Comparison of ENCODE assay signal across 28 cellular contexts in genomic region chr2:144668493-144669110, GRCh38.
"Had no signal": no experiment of that assay in that cellular context is flagged by ENCODE, and none has a peak within 500 bp of the region (broad histone marks: within the 10 kb centered on the region; RNA-seq: fewer than 3 reads in every experiment).

No MANE protein-coding gene starts in this region.

- ATAC-seq: activated CD8-positive, alpha-beta memory T cell treated with anti-CD3 and anti-CD28 coated beads, Interleukin-2, amount 10 ng/mL, durations not matched to agents 7 days and 5 days; activated naive CD4-positive, alpha-beta T cell treated with anti-CD3 and anti-CD28 coated beads, Interleukin-2, amount 50 U/mL, for 72 hours; SK-N-SH treated with all-trans-retinoic acid at 6 μM for 48 hours; WTC11 had no signal

- H3K36me3 ChIP-seq: MG63, SJSA1 had no signal

- DNase-seq: activated CD4-positive, alpha-beta T cell treated with anti-CD3 and anti-CD28 coated beads for 48 hours; activated CD4-positive, alpha-beta T cell treated with anti-CD3 and anti-CD28 coated beads, Interleukin-2, amount 50 U/mL, for 4 hours; activated CD4-positive, CD25-positive, alpha-beta regulatory T cell treated with anti-CD3 and anti-CD28 coated beads, Interleukin-2, amount 50 U/mL, for 72 hours; activated CD8-positive, alpha-beta memory T cell treated with anti-CD3 and anti-CD28 coated beads, Interleukin-2, amount 10 ng/mL, durations not matched to agents 7 days and 5 days; activated effector memory CD4-positive, alpha-beta T cell treated with Interleukin-2 at 50 U/mL for 16 hours; activated naive CD4-positive, alpha-beta T cell treated with Interleukin-2 at 50 U/mL for 16 hours; activated T-cell treated with anti-CD3 and anti-CD28 coated beads, Interleukin-2, amount 50 U/mL, for 24 hours; amygdala; KG1; MG63; MV-4-11; NCI-H1092 treated with DMSO at 0.1 percent for 48 hours; NCI-H1436; NCI-H1694 treated with DMSO at 0.1 percent for 48 hours; NCI-H2029 treated with DMSO at 0.1 percent for 48 hours; NCI-H510A treated with DMSO at 0.1 percent for 48 hours; NCI-H69; SHP77 had no signal

- H3K9me3 ChIP-seq: MG63, SJSA1 had no signal

- H3K27ac Mint-ChIP-seq: activated CD8-positive, alpha-beta memory T cell treated with anti-CD3 and anti-CD28 coated beads, Interleukin-2, amount 10 ng/mL, durations not matched to agents 7 days and 5 days; activated naive CD4-positive, alpha-beta T cell treated with anti-CD3 and anti-CD28 coated beads, Interleukin-2, amount 50 U/mL, for 72 hours; activated T-cell treated with anti-CD3 and anti-CD28 coated beads, Interleukin-2, amount 50 U/mL, for 24 hours; activated T-helper 1 cell treated with anti-CD3 and anti-CD28 coated beads, Interleukin-12 subunit alpha, Interleukin-12 subunit beta, Interleukin-2, Interleukin-4 antibody, amounts not matched to agents 30 ng/mL and 10 ng/mL and 1 ng/mL, durations not matched to agents 14 hours and 24 hours and 36 hours; brain; T-helper 1 cell treated with Interleukin-12 subunit alpha and Interleukin-12 subunit beta and Interleukin-4 antibody, amounts not matched to agents 30 μg/mL and 1 μg/mL, for 36 hours; WTC11 had no signal

- H3K4me1 Mint-ChIP-seq: activated CD8-positive, alpha-beta memory T cell treated with anti-CD3 and anti-CD28 coated beads, Interleukin-2, amount 10 ng/mL, durations not matched to agents 7 days and 5 days had no signal

- H3K4me3 ChIP-seq: MG63, SJSA1 had no signal

- H3K27ac ChIP-seq: SJSA1 had no signal

- H3K27me3 Mint-ChIP-seq: central memory CD8-positive, alpha-beta T cell had no signal

- H3K27me3 ChIP-seq: MG63, SJSA1 had no signal

- H3K36me3 Mint-ChIP-seq: activated CD8-positive, alpha-beta memory T cell treated with anti-CD3 and anti-CD28 coated beads, Interleukin-2, amount 10 ng/mL, durations not matched to agents 7 days and 5 days; activated naive CD4-positive, alpha-beta T cell treated with anti-CD3 and anti-CD28 coated beads, Interleukin-2, amount 50 U/mL, for 72 hours; brain; WTC11 had no signal

- H3K9me3 Mint-ChIP-seq: activated naive CD4-positive, alpha-beta T cell treated with anti-CD3 and anti-CD28 coated beads, Interleukin-2, amount 50 U/mL, for 72 hours; activated T-cell treated with anti-CD3 and anti-CD28 coated beads, Interleukin-2, amount 50 U/mL, for 24 hours; activated T-helper 1 cell treated with anti-CD3 and anti-CD28 coated beads, Interleukin-12 subunit alpha, Interleukin-12 subunit beta, Interleukin-2, Interleukin-4 antibody, amounts not matched to agents 30 ng/mL and 10 ng/mL and 1 ng/mL, durations not matched to agents 14 hours and 24 hours and 36 hours; brain; central memory CD8-positive, alpha-beta T cell; T-helper 1 cell treated with Interleukin-12 subunit alpha and Interleukin-12 subunit beta and Interleukin-4 antibody, amounts not matched to agents 30 μg/mL and 1 μg/mL, for 36 hours had no signal

- FAIRE-seq: astrocyte, RCC 7860 had no signal

- H3K4me3 Mint-ChIP-seq: activated CD8-positive, alpha-beta memory T cell treated with anti-CD3 and anti-CD28 coated beads, Interleukin-2, amount 10 ng/mL, durations not matched to agents 7 days and 5 days; activated T-cell treated with anti-CD3 and anti-CD28 coated beads, Interleukin-2, amount 50 U/mL, for 24 hours; activated T-helper 1 cell treated with anti-CD3 and anti-CD28 coated beads, Interleukin-12 subunit alpha, Interleukin-12 subunit beta, Interleukin-2, Interleukin-4 antibody, amounts not matched to agents 30 ng/mL and 10 ng/mL and 1 ng/mL, durations not matched to agents 14 hours and 24 hours and 36 hours; brain; central memory CD8-positive, alpha-beta T cell; T-helper 1 cell treated with Interleukin-12 subunit alpha and Interleukin-12 subunit beta and Interleukin-4 antibody, amounts not matched to agents 30 μg/mL and 1 μg/mL, for 36 hours; WTC11 had no signal
